ENCODE assay signal across 17 cellular contexts in genomic region chr17:1639549-1639948, GRCh38. TPM values are rescaled to one million over a fixed set of nuclear protein-coding genes. Genes with fewer than 3 reads are reported as not detected.
DNase-seq lines count a peak whose midpoint lies in the region; ATAC-seq and TF ChIP-seq lines count a peak whose summit lies in the region.
"Had no signal": no experiment of that assay in that cellular context is flagged by ENCODE, and none has a peak within 500 bp of the region (broad histone marks: within the 10 kb centered on the region; RNA-seq: fewer than 3 reads in every experiment).

No MANE protein-coding gene starts in this region.

- peaks cover 6% of the 10 kb centered on the region for H3K4me1 Mint-ChIP-seq in endodermal cell

- H3K4me3 Mint-ChIP-seq in endodermal cell, result no peak overlapping the region
- H3K4me3 Mint-ChIP-seq: activated naive CD4-positive, alpha-beta T cell treated with anti-CD3 and anti-CD28 coated beads, Interleukin-2, amount 10 ng/mL, durations not matched to agents 7 days and 5 days; mesothelial cell of epicardium; T-cell; type B pancreatic cell had no signal

- no peaks in the 10 kb centered on the region for H3K36me3 Mint-ChIP-seq in endodermal cell (ENCODE audit: low read depth)
- H3K36me3 Mint-ChIP-seq: activated naive CD4-positive, alpha-beta T cell treated with anti-CD3 and anti-CD28 coated beads, Interleukin-2, amount 10 ng/mL, durations not matched to agents 7 days and 5 days; mesothelial cell of epicardium; T-cell; type B pancreatic cell had no signal

- peaks cover 11% of the 10 kb centered on the region for H3K27me3 ChIP-seq in endodermal cell (ENCODE audit: control insufficient read depth, insufficient read depth, low read length, poor library complexity, severe bottlenecking)
- H3K27me3 ChIP-seq: brain microvascular endothelial cell had no signal

- H3K27me3 Mint-ChIP-seq in endodermal cell (ENCODE audit: insufficient read depth), result peaks cover 10% of the 10 kb centered on the region
- H3K27me3 Mint-ChIP-seq: T-cell had no signal

- 55 to 80% methylated on average over 5 to 8 of the region's 8 CpGs for WGBS in endodermal cell (ENCODE audit: insufficient coverage in 1 of 2, insufficient read length in 1 of 2), 2 experiments

- TF ChIP-seq CTCF in endodermal cell (conservative IDR thresholded peaks at IDR 0.05), result no peak

- no peaks in the 10 kb centered on the region for H3K9me3 Mint-ChIP-seq in endodermal cell
- H3K9me3 Mint-ChIP-seq: activated naive CD4-positive, alpha-beta T cell treated with anti-CD3 and anti-CD28 coated beads, Interleukin-2, amount 10 ng/mL, durations not matched to agents 7 days and 5 days; mesothelial cell of epicardium; T-cell; type B pancreatic cell had no signal

- H3K36me3 ChIP-seq in endodermal cell (ENCODE audit: control insufficient read depth, insufficient read depth, low read length), result no peaks in the 10 kb centered on the region
- H3K36me3 ChIP-seq: brain microvascular endothelial cell had no signal

- H3K27ac ChIP-seq in endodermal cell (ENCODE audit: low read depth, low read length), result no peak overlapping the region
- H3K27ac ChIP-seq: brain microvascular endothelial cell had no signal

- no peak overlapping the region for H3K4me3 ChIP-seq in endodermal cell (ENCODE audit: low read length)

- DNase-seq in NCI-H748 (lab: John Stamatoyannopoulos, UW; ENCODE audit: unreplicated experiment) (peak; percentile 61), NCI-H748 treated with DMSO at 0.1 percent for 48 hours (lab: John Stamatoyannopoulos, UW) (no peak), NCI-H2029 treated with DMSO at 0.1 percent for 48 hours (lab: John Stamatoyannopoulos, UW) (peak; percentile 16), endodermal cell (peak; percentile 75), renal cortical epithelial cell (ENCODE audit: low read depth) (peak; percentile 40)
- DNase-seq in activated effector memory CD4-positive, alpha-beta T cell treated with Interleukin-2 at 50 U/mL for 16 hours, result no peak
- DNase-seq: activated naive CD4-positive, alpha-beta T cell treated with anti-CD3 and anti-CD28 coated beads, Interleukin-2, amount 10 ng/mL, durations not matched to agents 7 days and 5 days; brain microvascular endothelial cell; DMS153; effector CD8-positive, alpha-beta T cell; NCI-H510A treated with DMSO at 0.1 percent for 48 hours; T-cell had no signal

- H3K27ac Mint-ChIP-seq in endodermal cell, result no peak overlapping the region
- H3K27ac Mint-ChIP-seq: activated naive CD4-positive, alpha-beta T cell treated with anti-CD3 and anti-CD28 coated beads, Interleukin-2, amount 10 ng/mL, durations not matched to agents 7 days and 5 days; mesothelial cell of epicardium; type B pancreatic cell had no signal

- ATAC-seq in GM21825 (IDR thresholded peaks at IDR 0.05; ENCODE audit: unreplicated experiment) (no peak), HG02970 (IDR thresholded peaks at IDR 0.05; ENCODE audit: low FRiP score, unreplicated experiment) (no peak)
- ATAC-seq: activated CD4-positive, CD25-positive, alpha-beta regulatory T cell treated with anti-CD3 and anti-CD28 coated beads, Interleukin-2, amount 50 U/mL, for 24 hours; T-cell had no signal

- H3K9me3 ChIP-seq in endodermal cell (ENCODE audit: control insufficient read depth, low read length), result no peaks in the 10 kb centered on the region

- H3K4me1 ChIP-seq in endodermal cell (ENCODE audit: control insufficient read depth, insufficient read depth, low read length), result no peaks in the 10 kb centered on the region

- no peak overlapping the region for H3K9ac ChIP-seq in endodermal cell (ENCODE audit: extremely low read depth, low read length, poor library complexity, severe bottlenecking)

RNA-seq across cellular contexts. Expression of gene SCARF1, which starts 6.0 kb away (rescaled TPM):
- total RNA-seq in endodermal cell (under 1 TPM; 0.75 to 0.89 TPM), renal cortical epithelial cell (0.55 and 1.6 TPM in 2 replicates)
- polyA plus RNA-seq in endodermal cell (2013, experiment 1 of 2), result 0.96 TPM
- polyA plus RNA-seq in endodermal cell (2013, experiment 2 of 2), result 1.2 TPM

RNA-seq across cellular contexts. Expression of gene RILP, which starts 10.1 kb away (rescaled TPM):
- total RNA-seq in endodermal cell (1 to 10 TPM; 1.1 to 3.1 TPM), renal cortical epithelial cell (4.9 and 19.8 TPM in 2 replicates)
- polyA plus RNA-seq in endodermal cell (2013, experiment 1 of 2), result 3.6 TPM
- polyA plus RNA-seq in endodermal cell (2013, experiment 2 of 2), result 2.6 TPM

RNA-seq across cellular contexts. Expression of gene SLC43A2, which starts 10.9 kb away (rescaled TPM):
- total RNA-seq in endodermal cell (10 to 100 TPM; 14.0 to 18.6 TPM), renal cortical epithelial cell (8.9 and 33.1 TPM in 2 replicates)
- polyA plus RNA-seq in endodermal cell (2013, experiment 1 of 2), result 11.6 TPM
- 10.1 TPM for polyA plus RNA-seq in endodermal cell (2013, experiment 2 of 2)

RNA-seq across cellular contexts. Expression of gene PRPF8, which starts 45.1 kb away (rescaled TPM):
- total RNA-seq in endodermal cell (100 to 1,000 TPM; 298 to 375 TPM), renal cortical epithelial cell (55.7 and 166 TPM in 2 replicates)
- polyA plus RNA-seq in endodermal cell (2013, experiment 1 of 2), result 230 TPM
- 223 TPM for polyA plus RNA-seq in endodermal cell (2013, experiment 2 of 2)

Comparison
In these comparisons a context has a peak if more than half of its experiments do, and no peak if none do; other contexts are left out.
1. DNase-seq: peak in NCI-H748 (single experiment), NCI-H2029 treated with DMSO at 0.1 percent for 48 hours (single experiment), endodermal cell (single experiment) and renal cortical epithelial cell (single experiment); none in NCI-H748 treated with DMSO at 0.1 percent for 48 hours (single experiment) and activated effector memory CD4-positive, alpha-beta T cell treated with Interleukin-2 at 50 U/mL for 16 hours (single experiment).